ENCODE assay signal across 8 cellular contexts in genomic region chr6:33634203-33634727, GRCh38. TPM values are rescaled to one million over a fixed set of nuclear protein-coding genes. Genes with fewer than 3 reads are reported as not detected.
DNase-seq lines count a peak whose midpoint lies in the region; TF ChIP-seq lines count a peak whose summit lies in the region.

No MANE protein-coding gene starts in this region.

- intact Hi-C loops in ascending aorta (cut with DNase I): no loop called here

- no peaks in the 10 kb centered on the region for H3K36me3 ChIP-seq in ascending aorta
- H3K36me3 ChIP-seq in tibial nerve: no peaks in the 10 kb centered on the region

- H3K4me3 Mint-ChIP-seq in activated T-cell treated with anti-CD3 and anti-CD28 coated beads, Interleukin-2, amount 50 U/mL, for 24 hours: peak overlapping the region; percentile 75

- no peak for DNase-seq in activated T-cell treated with anti-CD3 and anti-CD28 coated beads, Interleukin-2, amount 50 U/mL, for 24 hours
- no peak for DNase-seq in activated T-cell treated with anti-CD3 and anti-CD28 coated beads, Interleukin-2, amount 50 U/mL, for 48 hours
- no peak for DNase-seq in ascending aorta (ENCODE audit: low spot score in 2 of 2)
- no peak for DNase-seq in tibial nerve (ENCODE audit: low spot score in 2 of 2)
- no peak for DNase-seq in NCI-H1694 (lab: John Stamatoyannopoulos, UW)
- DNase-seq in stimulated activated naive CD4-positive, alpha-beta T cell (lab: John Stamatoyannopoulos, UW): no peak
- no peak for DNase-seq in dedifferentiated amniotic fluid mesenchymal stem cell (ENCODE audit: extremely low spot score)

- no peaks in the 10 kb centered on the region for H3K27me3 ChIP-seq in ascending aorta
- no peaks in the 10 kb centered on the region for H3K27me3 ChIP-seq in layer of hippocampus (ENCODE audit: control insufficient read depth, insufficient read depth, low read length)
- no peaks in the 10 kb centered on the region for H3K27me3 ChIP-seq in tibial nerve

- TF ChIP-seq CTCF in ascending aorta (IDR thresholded peaks at IDR 0.05) (no peak), tibial nerve (IDR thresholded peaks at IDR 0.05) (no peak)

- WGBS in tibial nerve, 2 donors: 11 to 12% methylated on average over 13 of the region's 13 CpGs

- H3K27me3 Mint-ChIP-seq in activated T-cell treated with anti-CD3 and anti-CD28 coated beads, Interleukin-2, amount 50 U/mL, for 24 hours: no peaks in the 10 kb centered on the region

- no peak overlapping the region for H3K27ac Mint-ChIP-seq in activated T-cell treated with anti-CD3 and anti-CD28 coated beads, Interleukin-2, amount 50 U/mL, for 24 hours

- H3K27ac ChIP-seq in ascending aorta: no peak overlapping the region
- H3K27ac ChIP-seq in layer of hippocampus (ENCODE audit: low read depth, low read length): peak overlapping the region; percentile 4
- peak overlapping the region; percentile 39 to 84 (median 78) for H3K27ac ChIP-seq in tibial nerve

- peak overlapping the region; percentile 36 to 72 for H3K4me3 ChIP-seq in ascending aorta
- H3K4me3 ChIP-seq in tibial nerve: peak overlapping the region; percentile 13 to 55 (median 50)

- no peaks in the 10 kb centered on the region for H3K9me3 Mint-ChIP-seq in activated T-cell treated with anti-CD3 and anti-CD28 coated beads, Interleukin-2, amount 50 U/mL, for 24 hours

- no peak for TF ChIP-seq EP300 in tibial nerve (IDR thresholded peaks at IDR 0.05)

- H3K4me1 Mint-ChIP-seq in activated T-cell treated with anti-CD3 and anti-CD28 coated beads, Interleukin-2, amount 50 U/mL, for 24 hours (ENCODE audit: low read depth): peaks cover 60% of the 10 kb centered on the region

- H3K4me1 ChIP-seq in ascending aorta: peaks cover 5 to 13% of the 10 kb centered on the region in 2 donors
- peaks cover 0 to 74% (median 38%) of the 10 kb centered on the region in 4 donors for H3K4me1 ChIP-seq in tibial nerve

- TF ChIP-seq POLR2A in tibial nerve (IDR thresholded peaks at IDR 0.05): no peak

- no peaks in the 10 kb centered on the region for H3K9me3 ChIP-seq in ascending aorta
- no peaks in the 10 kb centered on the region for H3K9me3 ChIP-seq in tibial nerve

- H3K36me3 Mint-ChIP-seq in activated T-cell treated with anti-CD3 and anti-CD28 coated beads, Interleukin-2, amount 50 U/mL, for 24 hours (ENCODE audit: low read depth): peaks cover 50% of the 10 kb centered on the region

RNA-seq across cellular contexts. Expression of gene ITPR3, which starts 13.1 kb away (rescaled TPM):
- 43.0 TPM for total RNA-seq in ascending aorta
- 100 to 1,000 TPM in 2 of 4 donors, 10 to 100 TPM in 2; 76.8 to 101 (median 93.9) TPM for total RNA-seq in tibial nerve

RNA-seq across cellular contexts. Expression of gene BAK1, which starts 54.2 kb away (rescaled TPM):
- total RNA-seq in ascending aorta: 8.7 TPM
- total RNA-seq in tibial nerve: 10 to 100 TPM in 2 of 4 donors, 1 to 10 TPM in 2; 7.9 to 15.3 (median 10.1) TPM

Comparison
In these comparisons a context has a peak if more than half of its experiments do, and no peak if none do; other contexts are left out.
1. H3K27ac ChIP-seq: peak in layer of hippocampus (single experiment) and tibial nerve (4 of 4); none in ascending aorta (0 of 2).